In the genomic region with DNA sequence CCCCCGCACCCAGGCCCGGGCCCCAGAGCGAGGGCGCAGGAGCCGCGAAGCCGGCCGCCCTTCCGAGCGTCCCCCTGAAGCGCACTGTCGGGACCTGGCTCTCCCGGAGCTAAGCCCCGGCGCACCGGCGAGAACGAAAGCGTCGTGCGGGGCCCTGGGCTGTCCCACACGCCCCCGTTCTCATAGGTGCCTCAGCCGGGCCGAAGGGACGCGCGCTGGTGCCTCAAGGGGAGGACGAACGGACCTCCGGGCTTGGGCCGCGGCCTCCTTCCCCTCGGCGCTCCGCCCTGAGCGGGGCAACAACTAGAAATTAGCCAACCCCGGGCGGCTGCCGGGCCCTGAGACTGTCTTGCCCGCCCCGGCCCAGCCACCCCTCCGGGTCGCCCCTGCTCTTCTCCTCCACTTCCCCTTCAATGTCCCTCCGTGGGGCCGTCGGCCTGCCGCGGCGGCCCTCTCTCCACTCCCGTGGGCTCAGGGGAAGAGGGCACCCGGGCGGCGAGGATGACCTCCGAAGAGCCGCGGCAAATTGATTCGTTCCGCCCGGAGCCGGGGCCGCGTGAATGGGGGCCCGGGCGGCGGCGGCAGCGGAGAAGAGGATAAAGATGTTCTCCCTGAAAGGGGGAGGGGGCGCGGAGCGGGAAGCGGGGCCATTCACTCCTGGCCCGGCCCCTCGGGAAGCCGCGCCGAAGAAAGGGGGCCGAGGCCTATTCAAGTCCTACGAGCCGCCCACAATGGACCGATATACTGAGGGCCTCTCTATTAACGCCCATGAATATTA, we compare ENCODE assay signal across 10 cellular contexts. TPM values are rescaled to one million over a fixed set of nuclear protein-coding genes. Genes with fewer than 3 reads are reported as not detected.
DNase-seq lines count a peak whose midpoint lies in the region; ATAC-seq, FAIRE-seq and TF ChIP-seq lines count a peak whose summit lies in the region.
"Had no signal": no experiment of that assay in that cellular context is flagged by ENCODE, and none has a peak within 500 bp of the region (broad histone marks: within the 10 kb centered on the region; RNA-seq: fewer than 3 reads in every experiment).

No MANE protein-coding gene starts in this region.

- FAIRE-seq in endothelial cell of umbilical vein (lab: Jason Lieb, UNC), result no peak
- FAIRE-seq: HTR-8/SVneo had no signal

- dilution Hi-C loops in endothelial cell of umbilical vein (cut with MboI; ENCODE audit: extremely low pct_ligation_motif_present, low sequenced_read_pairs), result no loop called here

- no peak for TF ChIP-seq POLR2A in endothelial cell of umbilical vein (IDR thresholded peaks at IDR 0.05; ENCODE audit: low read depth, low read length)

- no peaks in the 10 kb centered on the region for H3K36me3 ChIP-seq in A673 (ENCODE audit: insufficient read depth, low read length, poor library complexity, severe bottlenecking)
- H3K36me3 ChIP-seq in HUES64 (ENCODE audit: insufficient read depth, low read length), result no peaks in the 10 kb centered on the region
- no peaks in the 10 kb centered on the region for H3K36me3 ChIP-seq in endothelial cell of umbilical vein (ENCODE audit: control insufficient read depth in 2 of 2, extremely low read depth in 1 of 2, insufficient read depth in 2 of 2, low read length in 2 of 2)
- H3K36me3 ChIP-seq in neural cell (ENCODE audit: insufficient read depth, low read length), result no peaks in the 10 kb centered on the region

- TF ChIP-seq CTCF in A673 (conservative IDR thresholded peaks at IDR 0.05; ENCODE audit: low read depth, low read length) (no peak), endothelial cell of umbilical vein (IDR thresholded peaks at IDR 0.05; ENCODE audit: extremely low read depth in 1 of 2, insufficient read depth in 1 of 2, low read depth in 1 of 2, low read length in 2 of 2) (no peak), neural cell (IDR thresholded peaks at IDR 0.05; ENCODE audit: poor library complexity, severe bottlenecking) (no peak)

- H2AFZ ChIP-seq in endothelial cell of umbilical vein (ENCODE audit: low read depth, low read length) (no peak overlapping the region), neural cell (ENCODE audit: low read depth, low read length) (no peak overlapping the region)

- H3K27ac ChIP-seq in A673 (ENCODE audit: low read depth, low read length, poor library complexity, severe bottlenecking) (no peak overlapping the region), HUES64 (ENCODE audit: low read depth, low read length) (no peak overlapping the region), endothelial cell of umbilical vein (ENCODE audit: insufficient read depth, low read depth, low read length) (no peak overlapping the region), neural cell (ENCODE audit: low read length) (no peak overlapping the region)

- no peak for TF ChIP-seq RAD21 in neural cell (conservative IDR thresholded peaks at IDR 0.05)

- ATAC-seq in HG02623 (IDR thresholded peaks at IDR 0.05; ENCODE audit: unreplicated experiment), result no peak

- POLR2A ChIA-PET in A673 (lab: Charles Lee; ENCODE audit: low non-redundant PET) (no interaction called here), endothelial cell of umbilical vein (lab: Charles Lee) (no interaction called here)

- H3K9me1 ChIP-seq in endothelial cell of umbilical vein (replicated peaks; ENCODE audit: control insufficient read depth, extremely low read depth, insufficient read depth, low read length), result no peaks in the 10 kb centered on the region

- peak overlapping the region; percentile 21 for H3K4me3 ChIP-seq in A673 (ENCODE audit: low read depth, low read length, poor library complexity, severe bottlenecking)
- peak overlapping the region; percentile 44 for H3K4me3 ChIP-seq in HUES64 (ENCODE audit: low read length)
- H3K4me3 ChIP-seq in endothelial cell of umbilical vein (replicated peaks in 1 of 3; ENCODE audit: insufficient read depth in 1 of 3, low read depth in 1 of 3, low read length in 3 of 3), result peak overlapping the region in 1 of 3 experiments; percentile 9
- peak overlapping the region; percentile 40 for H3K4me3 ChIP-seq in neural cell (ENCODE audit: low read length)

- DNase-seq in A673 (ENCODE audit: low spot score) (no peak), endothelial cell of umbilical vein (ENCODE audit: low read depth, low spot score) (no peak), dermis blood vessel endothelial cell (no peak)
- no peak for DNase-seq in NK-92 treated with Interleukin-12 subunit alpha and Interleukin-12 subunit beta, amount 100 ng/mL, for 24 hours (lab: John Stamatoyannopoulos, UW)
- DNase-seq in activated CD8-positive, alpha-beta memory T cell treated with anti-CD3 and anti-CD28 coated beads, Interleukin-2, amount 50 U/mL, for 4 hours, result no peak

- H3K4me2 ChIP-seq in endothelial cell of umbilical vein (ENCODE audit: insufficient read depth, low read length), result peak overlapping the region; percentile 33
- no peak overlapping the region for H3K4me2 ChIP-seq in neural cell (ENCODE audit: low read length)

- no peaks in the 10 kb centered on the region for H3F3A ChIP-seq in neural cell (ENCODE audit: insufficient read depth, low read length, poor library complexity, severe bottlenecking)

- H3K9me3 ChIP-seq in A673 (ENCODE audit: low read depth, low read length, poor library complexity, severe bottlenecking), result no peaks in the 10 kb centered on the region
- H3K9me3 ChIP-seq in HUES64 (ENCODE audit: insufficient read depth, low read depth, low read length), result 0 out of 2 replicates have a peak, but pooled peaks cover 3% of the 10 kb centered on the region
- no peaks in the 10 kb centered on the region for H3K9me3 ChIP-seq in endothelial cell of umbilical vein (replicated peaks; ENCODE audit: control insufficient read depth, insufficient read depth, low read length)
- H3K9me3 ChIP-seq in neural cell (ENCODE audit: low read length), result peaks cover 2% of the 10 kb centered on the region

- H4K20me1 ChIP-seq in endothelial cell of umbilical vein (replicated peaks; ENCODE audit: control insufficient read depth, extremely low read depth, insufficient read depth, low read length), result no peaks in the 10 kb centered on the region
- no peaks in the 10 kb centered on the region for H4K20me1 ChIP-seq in neural cell (ENCODE audit: insufficient read depth)

- H3K9me2 ChIP-seq in neural cell (ENCODE audit: insufficient read depth, low read length), result no peaks in the 10 kb centered on the region

- H3K4me1 ChIP-seq in A673 (ENCODE audit: insufficient read depth, low read length, poor library complexity, severe bottlenecking) (peaks cover 28% of the 10 kb centered on the region), HUES64 (ENCODE audit: insufficient read depth, low read length) (peaks cover 14% of the 10 kb centered on the region; the same call in 1 of the 2 replicates), endothelial cell of umbilical vein (ENCODE audit: control insufficient read depth, extremely low read depth, insufficient read depth, low read length) (no peaks in the 10 kb centered on the region)

- H3K27me3 ChIP-seq in A673 (replicated peaks; ENCODE audit: insufficient read depth, low read depth, low read length, poor library complexity), result peaks cover 99% of the 10 kb centered on the region
- peaks cover 99% of the 10 kb centered on the region for H3K27me3 ChIP-seq in HUES64 (ENCODE audit: insufficient read depth, low read length)
- peaks cover 78 to 91% of the 10 kb centered on the region in 2 experiments for H3K27me3 ChIP-seq in endothelial cell of umbilical vein (ENCODE audit: control insufficient read depth in 2 of 2, insufficient read depth in 2 of 2, low read length in 2 of 2)
- peaks cover 88% of the 10 kb centered on the region for H3K27me3 ChIP-seq in neural cell (ENCODE audit: insufficient read depth, low read depth, low read length)

- WGBS in HUES64, result under 1% methylated on average over 82 of the region's 82 CpGs

- H3K9ac ChIP-seq in HUES64 (ENCODE audit: low read depth, low read length) (peak overlapping the region; percentile 20; the same call in 1 of the 2 replicates), endothelial cell of umbilical vein (replicated peaks; ENCODE audit: extremely low read depth, insufficient read depth, low read length) (no peak overlapping the region), neural cell (ENCODE audit: low read length) (no peak overlapping the region)

- intact Hi-C loops in A673 (cut with micrococcal nuclease; ENCODE audit: unreplicated experiment), result no loop called here
- intact Hi-C loops in endothelial cell of umbilical vein (cut with micrococcal nuclease), result no loop called here

- CTCF ChIA-PET in A673 (lab: Charles Lee) (no interaction called here), endothelial cell of umbilical vein (lab: Charles Lee) (no interaction called here)

- no peak for TF ChIP-seq EP300 in neural cell (conservative IDR thresholded peaks at IDR 0.05; ENCODE audit: poor library complexity, severe bottlenecking)

- BruUV-seq in A673 (replicated peaks; lab: Mats Ljungman, UMichigan) (no TSS peak), endothelial cell of umbilical vein (replicated peaks; lab: Mats Ljungman, UMichigan) (no TSS peak)

- no peaks in the 10 kb centered on the region for H3K79me2 ChIP-seq in endothelial cell of umbilical vein (ENCODE audit: control insufficient read depth, insufficient read depth, low read length)
- H3K79me2 ChIP-seq in neural cell (replicated peaks; ENCODE audit: insufficient read depth, low read length), result no peaks in the 10 kb centered on the region

RNA-seq across cellular contexts. Expression of gene PRDM12, which starts 3.5 kb away (rescaled TPM):
- total RNA-seq in A673 (2021) (not detected in 2 replicates), endothelial cell of umbilical vein (not detected in 2 replicates), dermis blood vessel endothelial cell (not detected in 2 replicates)
- 0.15 TPM for polyA plus RNA-seq in HUES64 (2013, experiment 1 of 2)
- 0.25 TPM for polyA plus RNA-seq in HUES64 (2013, experiment 2 of 2)
- polyA plus RNA-seq in endothelial cell of umbilical vein (not detected in 2 replicates), neural cell (0.17 TPM in 1 of 2 replicates, not detected in the other)
- polyA plus RNA-seq in endothelial cell of umbilical vein (2011; cell fraction: cytosol; rRNA removed), result not detected in 2 replicates
- not detected in 2 replicates for polyA plus RNA-seq in endothelial cell of umbilical vein (2011; cell fraction: nucleus; rRNA removed)
- 0.11 TPM in 1 of 2 replicates, not detected in the other for polyA plus RNA-seq in endothelial cell of umbilical vein (2012)
- polyA minus RNA-seq in endothelial cell of umbilical vein (not detected in 2 replicates), neural cell (0.49 TPM in 1 of 2 replicates, not detected in the other)
- not detected for polyA minus RNA-seq in endothelial cell of umbilical vein (2011; cell fraction: cytosol; rRNA and poly(A)+ RNA removed)
- polyA minus RNA-seq in endothelial cell of umbilical vein (2011; cell fraction: nucleus; rRNA and poly(A)+ RNA removed), result not detected in 2 replicates
- total RNA-seq: RPMI7951 had no signal

RNA-seq across cellular contexts. Expression of gene EXOSC2, which starts 32.7 kb away (rescaled TPM):
- total RNA-seq in A673 (2021) (107 and 109 TPM in 2 replicates), endothelial cell of umbilical vein (44.4 and 46.4 TPM in 2 replicates), dermis blood vessel endothelial cell (31.9 and 33.5 TPM in 2 replicates)
- 50.3 TPM for polyA plus RNA-seq in HUES64 (2013, experiment 1 of 2)
- polyA plus RNA-seq in HUES64 (2013, experiment 2 of 2), result 46.0 TPM
- polyA plus RNA-seq in endothelial cell of umbilical vein (21.7 and 25.5 TPM in 2 replicates), neural cell (36.3 and 43.6 TPM in 2 replicates)
- polyA plus RNA-seq in endothelial cell of umbilical vein (2011; cell fraction: cytosol; rRNA removed), result 31.9 and 36.6 TPM in 2 replicates
- polyA plus RNA-seq in endothelial cell of umbilical vein (2011; cell fraction: nucleus; rRNA removed), result 52.6 and 72.7 TPM in 2 replicates
- 26.5 and 44.8 TPM in 2 replicates for polyA plus RNA-seq in endothelial cell of umbilical vein (2012)
- polyA minus RNA-seq in endothelial cell of umbilical vein (33.5 and 38.8 TPM in 2 replicates), neural cell (48.7 and 49.4 TPM in 2 replicates)
- 153 TPM for polyA minus RNA-seq in endothelial cell of umbilical vein (2011; cell fraction: cytosol; rRNA and poly(A)+ RNA removed)
- 17.4 and 31.7 TPM in 2 replicates for polyA minus RNA-seq in endothelial cell of umbilical vein (2011; cell fraction: nucleus; rRNA and poly(A)+ RNA removed)
